ENCODE assay signal across 11 cellular contexts in the genomic region with DNA sequence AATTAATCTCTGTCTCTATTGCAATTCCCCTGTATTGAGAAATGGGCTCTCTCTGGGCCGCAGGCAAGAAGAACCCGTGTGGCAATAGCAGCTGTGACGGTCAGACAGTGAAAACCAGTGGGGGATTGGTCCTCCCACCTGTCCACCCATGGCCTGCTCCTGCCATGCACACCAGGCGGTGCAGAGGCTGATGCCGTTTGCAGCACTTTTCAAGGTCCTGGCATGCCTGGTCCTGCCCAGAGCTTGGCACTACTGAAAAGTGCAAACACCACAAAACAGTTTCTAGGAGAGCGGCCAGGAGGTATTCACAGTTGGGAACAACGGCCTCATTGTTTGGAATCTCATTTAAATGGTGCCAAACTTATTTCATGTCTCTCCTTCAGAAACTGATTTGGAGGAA. TPM values are rescaled to one million over a fixed set of nuclear protein-coding genes. Genes with fewer than 3 reads are reported as not detected.
A peak's percentile ranks its signal among the peaks of the same experiment; 100 is the strongest.
DNase-seq lines count a peak whose midpoint lies in the region; ATAC-seq and TF ChIP-seq lines count a peak whose summit lies in the region.
"Had no signal": no experiment of that assay in that cellular context is flagged by ENCODE, and none has a peak within 500 bp of the region (broad histone marks: within the 10 kb centered on the region; RNA-seq: fewer than 3 reads in every experiment).

No MANE protein-coding gene starts in this region.

- no peak overlapping the region for H4K8ac ChIP-seq in mesendoderm (ENCODE audit: low read depth, low read length)

- no peak overlapping the region for H3K4ac ChIP-seq in mesendoderm (ENCODE audit: low read depth, low read length)

- ATAC-seq in Right ventricle myocardium inferior (peak; percentile 78), left cardiac atrium (no peak), GM21528 (IDR thresholded peaks at IDR 0.05; ENCODE audit: low FRiP score, unreplicated experiment) (no peak)
- ATAC-seq in stimulated activated naive CD8-positive, alpha-beta T cell treated with anti-CD3 and anti-CD28 coated beads, Interleukin-15, Interleukin-2, amounts not matched to agents 100 U/mL and 50 U/mL, for 24 hours, result no peak

- no peak overlapping the region for H3K9ac ChIP-seq in mesendoderm (ENCODE audit: low read length)

- in situ Hi-C loops in transverse colon (cut with MboI; ENCODE audit: low pct_ligation_motif_present in 1 of 4, low pct_unique_long_range_greater_than_20kb in 1 of 4, low sequenced_read_pairs in 3 of 4), result loop anchor here in 3 of 4 donors (5.0 to 10.0 kb wide), 2 partner anchors 63 to 65 kb away; no protein-coding TSS in a partner anchor

- H3K4me3 ChIP-seq in adrenal gland, result no peak overlapping the region
- H3K4me3 ChIP-seq in transverse colon, result no peak overlapping the region
- no peak overlapping the region for H3K4me3 ChIP-seq in mesendoderm (ENCODE audit: low read length)
- H3K4me3 ChIP-seq: uterus had no signal

- no peak overlapping the region for H3K27ac ChIP-seq in adrenal gland
- peak overlapping the region; percentile 69 for H3K27ac ChIP-seq in layer of hippocampus (ENCODE audit: low read depth, low read length)
- peak overlapping the region in 3 of 4 donors; percentile 29 to 49 (median 42) for H3K27ac ChIP-seq in transverse colon
- H3K27ac ChIP-seq in mesendoderm (ENCODE audit: low read depth, low read length), result no peak overlapping the region
- H3K27ac ChIP-seq: uterus had no signal

- H3K56ac ChIP-seq in mesendoderm (ENCODE audit: low read length), result no peak overlapping the region

- no peak overlapping the region for H2BK5ac ChIP-seq in mesendoderm (ENCODE audit: low read length)

- intact Hi-C loops in Right ventricle myocardium inferior (cut with DNase I), result no loop called here
- intact Hi-C loops in left cardiac atrium (cut with DNase I), result loop anchor here in 1 of 2 donors (10.0 kb wide), 1 partner anchor 65 kb away; no protein-coding TSS in a partner anchor
- intact Hi-C loops in adrenal gland (cut with DNase I), result no loop called here
- intact Hi-C loops in transverse colon (cut with DNase I; ENCODE audit: low total_unique reads), result no loop called here

- peaks cover 0 to 3% of the 10 kb centered on the region in 2 donors for H3K36me3 ChIP-seq in adrenal gland (replicated peaks in 1 of 2)
- no peaks in the 10 kb centered on the region for H3K36me3 ChIP-seq in transverse colon
- no peaks in the 10 kb centered on the region for H3K36me3 ChIP-seq in mesendoderm (ENCODE audit: control insufficient read depth, insufficient read depth, low read length)
- H3K36me3 ChIP-seq: uterus had no signal

- WGBS in adrenal gland, 4 donors, result 57 to 86% (median 74%) methylated on average over 5 to 7 of the region's 7 CpGs
- 30 to 53% methylated on average over 2 to 7 of the region's 7 CpGs for WGBS in transverse colon (ENCODE audit: low coverage in 1 of 2), 2 donors
- no CpG with 5 or more reads among the region's 7 CpGs for WGBS in mesendoderm (ENCODE audit: extremely low coverage, insufficient coverage, low lambda C conversion rate)

- no peak overlapping the region for H2BK15ac ChIP-seq in mesendoderm (replicated peaks; ENCODE audit: low read depth)

- no peak overlapping the region for H3K4me2 ChIP-seq in mesendoderm (ENCODE audit: low read length)

- H2AK5ac ChIP-seq in mesendoderm (ENCODE audit: low read length), result no peak overlapping the region

- no peak overlapping the region for H4K5ac ChIP-seq in mesendoderm (ENCODE audit: low read length)

- no peaks in the 10 kb centered on the region for H3K79me2 ChIP-seq in mesendoderm (ENCODE audit: control insufficient read depth, insufficient read depth, low read length)

- TF ChIP-seq POLR2A in adrenal gland (IDR thresholded peaks at IDR 0.05) (no peak), transverse colon (IDR thresholded peaks at IDR 0.05) (no peak)

- no peak overlapping the region for H3K18ac ChIP-seq in mesendoderm (ENCODE audit: low read length)

- no peak overlapping the region for H2BK120ac ChIP-seq in mesendoderm (ENCODE audit: low read depth, low read length)

- no peak for TF ChIP-seq EP300 in transverse colon (IDR thresholded peaks at IDR 0.05; ENCODE audit: low read depth)

- H3K27me3 ChIP-seq in adrenal gland (no peaks in the 10 kb centered on the region), layer of hippocampus (ENCODE audit: control insufficient read depth, insufficient read depth, low read length) (no peaks in the 10 kb centered on the region), transverse colon (no peaks in the 10 kb centered on the region), mesendoderm (ENCODE audit: insufficient read depth, low read length, poor library complexity) (no peaks in the 10 kb centered on the region)
- H3K27me3 ChIP-seq: uterus had no signal

- TF ChIP-seq CTCF in adrenal gland (IDR thresholded peaks at IDR 0.05) (no peak), transverse colon (IDR thresholded peaks at IDR 0.05) (no peak)

- H3K23ac ChIP-seq in mesendoderm (ENCODE audit: low read length), result no peak overlapping the region

- no peaks in the 10 kb centered on the region for H3K79me1 ChIP-seq in mesendoderm (ENCODE audit: low read length)

- H3K4me1 ChIP-seq in adrenal gland (replicated peaks in 1 of 2), result no peaks in the 10 kb centered on the region
- H3K4me1 ChIP-seq in transverse colon, result peaks cover 0 to 10% (median 3%) of the 10 kb centered on the region in 4 donors
- no peaks in the 10 kb centered on the region for H3K4me1 ChIP-seq in mesendoderm (ENCODE audit: control insufficient read depth, low read depth, low read length)
- H3K4me1 ChIP-seq: uterus had no signal

- H3K9me3 ChIP-seq in adrenal gland (replicated peaks in 1 of 3) (no peaks in the 10 kb centered on the region), transverse colon (no peaks in the 10 kb centered on the region)
- H3K9me3 ChIP-seq: uterus had no signal

- DNase-seq in Right ventricle myocardium inferior (ENCODE audit: missing footprints) (no peak), left cardiac atrium (no peak), adrenal gland (peak in 6 of 7 donors; percentile 13 to 57 (median 46)), transverse colon (peak; percentile 47), mesendoderm (no peak)
- no peak for DNase-seq in stimulated activated naive CD8-positive, alpha-beta T cell treated with anti-CD3 and anti-CD28 coated beads, Interleukin-15, Interleukin-2, amounts not matched to agents 100 U/mL and 50 U/mL, for 24 hours
- DNase-seq: activated gamma-delta T cell treated with Interleukin-2 at 50 U/mL for 16 hours, NCI-H1930, uterus had no signal

RNA-seq across cellular contexts. Expression of gene PSPH, which starts 41.5 kb away (rescaled TPM):
- total RNA-seq in Right ventricle myocardium inferior (10.6 TPM), left cardiac atrium (10 to 100 TPM in 1 of 2 donors, 1 to 10 TPM in 1; 7.5 to 13.3 TPM), adrenal gland (10 to 100 TPM; 10.4 to 68.7 (median 27.3) TPM), transverse colon (10 to 100 TPM in 2 of 4 donors, 1 to 10 TPM in 2; 8.9 to 15.1 (median 10.0) TPM)
- 10 to 100 TPM in 2 of 3 donors, 1 to 10 TPM in 1; 2.8 to 13.7 (median 11.1) TPM for polyA plus RNA-seq in adrenal gland
- 23.3 TPM for polyA plus RNA-seq in mesendoderm (2013, experiment 1 of 2)
- polyA plus RNA-seq in mesendoderm (2013, experiment 2 of 2), result 24.0 TPM

RNA-seq across cellular contexts. Expression of gene CCT6A, which starts 41.9 kb away (rescaled TPM):
- total RNA-seq in Right ventricle myocardium inferior (67.9 TPM), left cardiac atrium (10 to 100 TPM; 61.9 to 74.9 TPM), adrenal gland (100 to 1,000 TPM in 2 of 8 donors, 10 to 100 TPM in 6; 51.6 to 128 (median 85.3) TPM), transverse colon (10 to 100 TPM; 47.9 to 92.9 (median 70.9) TPM)
- polyA plus RNA-seq in adrenal gland, result 100 to 1,000 TPM; 142 to 240 (median 163) TPM
- polyA plus RNA-seq in mesendoderm (2013, experiment 1 of 2), result 470 TPM
- 462 TPM for polyA plus RNA-seq in mesendoderm (2013, experiment 2 of 2)

RNA-seq across cellular contexts. Expression of gene NIPSNAP2, which starts 45.3 kb away (rescaled TPM):
- total RNA-seq in Right ventricle myocardium inferior (348 TPM), left cardiac atrium (100 to 1,000 TPM; 196 to 205 TPM), adrenal gland (100 to 1,000 TPM in 6 of 8 donors, 10 to 100 TPM in 2; 85.9 to 171 (median 115) TPM), transverse colon (100 to 1,000 TPM in 1 of 4 donors, 10 to 100 TPM in 3; 56.9 to 107 (median 84.1) TPM)
- 100 to 1,000 TPM in 1 of 3 donors, 10 to 100 TPM in 2; 37.1 to 129 (median 67.0) TPM for polyA plus RNA-seq in adrenal gland
- 35.5 TPM for polyA plus RNA-seq in mesendoderm (2013, experiment 1 of 2)
- polyA plus RNA-seq in mesendoderm (2013, experiment 2 of 2), result 36.3 TPM

RNA-seq across cellular contexts. Expression of gene SUMF2, which starts 54.4 kb away (rescaled TPM):
- total RNA-seq in Right ventricle myocardium inferior (33.1 TPM), left cardiac atrium (10 to 100 TPM; 50.6 to 52.5 TPM), adrenal gland (100 to 1,000 TPM; 118 to 230 (median 181) TPM), transverse colon (100 to 1,000 TPM in 3 of 4 donors, 10 to 100 TPM in 1; 93.4 to 481 (median 127) TPM)
- 100 to 1,000 TPM in 1 of 3 donors, 10 to 100 TPM in 2; 75.6 to 142 (median 92.3) TPM for polyA plus RNA-seq in adrenal gland
- 27.7 TPM for polyA plus RNA-seq in mesendoderm (2013, experiment 1 of 2)
- 27.7 TPM for polyA plus RNA-seq in mesendoderm (2013, experiment 2 of 2)

RNA-seq across cellular contexts. Expression of gene MRPS17, which starts 58.0 kb away (rescaled TPM):
- total RNA-seq in Right ventricle myocardium inferior (20.8 TPM), left cardiac atrium (10 to 100 TPM; 17.9 to 18.8 TPM), adrenal gland (10 to 100 TPM; 10.4 to 22.1 (median 14.4) TPM), transverse colon (10 to 100 TPM in 1 of 4 donors, 1 to 10 TPM in 3; 1.1 to 11.5 (median 4.5) TPM)
- polyA plus RNA-seq in adrenal gland, result 10 to 100 TPM; 10.9 to 28.3 (median 12.4) TPM
- polyA plus RNA-seq in mesendoderm (2013, experiment 1 of 2), result 30.7 TPM
- 29.4 TPM for polyA plus RNA-seq in mesendoderm (2013, experiment 2 of 2)

Comparison
In these comparisons a context has a peak if more than half of its experiments do, and no peak if none do; other contexts are left out.
1. DNase-seq: peak in adrenal gland (6 of 7) and transverse colon (single experiment); none in Right ventricle myocardium inferior (single experiment), left cardiac atrium (single experiment), mesendoderm (single experiment) and stimulated activated naive CD8-positive, alpha-beta T cell treated with anti-CD3 and anti-CD28 coated beads, Interleukin-15, Interleukin-2, amounts not matched to agents 100 U/mL and 50 U/mL, for 24 hours (single experiment).
2. H3K27ac ChIP-seq: peak in layer of hippocampus (single experiment) and transverse colon (3 of 4); none in adrenal gland (0 of 5) and mesendoderm (single experiment).